ENCODE assay signal across 8 cellular contexts in genomic region chr17:28174352-28175046, GRCh38.
DNase-seq lines count a peak whose midpoint lies in the region; ATAC-seq and TF ChIP-seq lines count a peak whose summit lies in the region.

No MANE protein-coding gene starts in this region.

- peaks cover 35% of the 10 kb centered on the region for H3K36me3 Mint-ChIP-seq in CD8-positive, alpha-beta T cell
- H3K36me3 Mint-ChIP-seq in activated CD8-positive, alpha-beta T cell treated with anti-CD3 and anti-CD28 coated beads for 36 hours (ENCODE audit: low read depth) = peaks cover 5% of the 10 kb centered on the region

- H3K4me2 ChIP-seq in mesenchymal stem cell (ENCODE audit: low read length, poor library complexity, severe bottlenecking) = no peak overlapping the region

- peak in 1 of 7 experiments; percentile 2 for DNase-seq in CD8-positive, alpha-beta T cell
- DNase-seq in activated CD8-positive, alpha-beta T cell treated with anti-CD3 and anti-CD28 coated beads for 36 hours = peak; percentile 74
- DNase-seq in mesenchymal stem cell (peak; percentile 32), CD1c-positive myeloid dendritic cell (ENCODE audit: extremely low spot score) (no peak), cortex of kidney (lab: John Stamatoyannopoulos, UW) (no peak), upper lobe of right lung (no peak), NOMO-1 treated with DMSO at 0.1 percent for 48 hours (lab: John Stamatoyannopoulos, UW; ENCODE audit: unreplicated experiment) (no peak)

- H2BK15ac ChIP-seq in mesenchymal stem cell (ENCODE audit: low read depth, poor library complexity, severe bottlenecking) = no peak overlapping the region

- H3K4me3 ChIP-seq in CD8-positive, alpha-beta T cell (ENCODE audit: low read depth, low read length) = no peak overlapping the region
- no peak overlapping the region for H3K4me3 ChIP-seq in HUES6 (ENCODE audit: low read depth, low read length)
- no peak overlapping the region for H3K4me3 ChIP-seq in mesenchymal stem cell (ENCODE audit: insufficient read depth in 1 of 2, low read depth in 1 of 2, low read length in 2 of 2)
- H3K4me3 ChIP-seq in upper lobe of right lung = no peak overlapping the region

- no peak overlapping the region for H2BK5ac ChIP-seq in mesenchymal stem cell (ENCODE audit: low read depth, low read length, poor library complexity, severe bottlenecking)

- H3K9me3 Mint-ChIP-seq in CD8-positive, alpha-beta T cell = no peaks in the 10 kb centered on the region
- no peaks in the 10 kb centered on the region for H3K9me3 Mint-ChIP-seq in activated CD8-positive, alpha-beta T cell treated with anti-CD3 and anti-CD28 coated beads for 36 hours

- peaks cover 4% of the 10 kb centered on the region for H3K79me1 ChIP-seq in mesenchymal stem cell (replicated peaks; ENCODE audit: low read length, poor library complexity, severe bottlenecking)

- WGBS in mesenchymal stem cell = 30% methylated on average over 3 of the region's 5 CpGs

- TF ChIP-seq CTCF in CD8-positive, alpha-beta T cell (IDR thresholded peaks at IDR 0.05) = no peak
- TF ChIP-seq CTCF in activated CD8-positive, alpha-beta T cell treated with anti-CD3 and anti-CD28 coated beads for 36 hours (IDR thresholded peaks at IDR 0.05) = no peak
- TF ChIP-seq CTCF in upper lobe of right lung (IDR thresholded peaks at IDR 0.05) = no peak

- H3K27ac ChIP-seq in CD8-positive, alpha-beta T cell (ENCODE audit: low read depth, low read length) = no peak overlapping the region
- H3K27ac ChIP-seq in HUES6 (ENCODE audit: low read depth, low read length) (peak overlapping the region; percentile 82; the same call in 1 of the 2 replicates), mesenchymal stem cell (ENCODE audit: low read length, poor library complexity, severe bottlenecking) (peak overlapping the region; percentile 28), upper lobe of right lung (no peak overlapping the region)

- no peak overlapping the region for H4K91ac ChIP-seq in mesenchymal stem cell (ENCODE audit: low read length)

- H3K4ac ChIP-seq in mesenchymal stem cell (ENCODE audit: low read depth in 1 of 2, low read length in 2 of 2) = no peak overlapping the region

- CTCF ChIA-PET in CD8-positive, alpha-beta T cell (lab: Charles Lee) = no interaction called here
- CTCF ChIA-PET in activated CD8-positive, alpha-beta T cell treated with anti-CD3 and anti-CD28 coated beads for 36 hours (lab: Charles Lee) = interaction anchor here (0.6 to 0.7 kb wide), 2 partner anchors 47 to 59 kb away, joined by 3 read pairs; no protein-coding TSS in a partner anchor

- no peak overlapping the region for H4K8ac ChIP-seq in mesenchymal stem cell (ENCODE audit: low read length)

- no peak overlapping the region for H3K4me3 Mint-ChIP-seq in CD8-positive, alpha-beta T cell
- H3K4me3 Mint-ChIP-seq in activated CD8-positive, alpha-beta T cell treated with anti-CD3 and anti-CD28 coated beads for 36 hours = no peak overlapping the region

- H3K9ac ChIP-seq in HUES6 (ENCODE audit: low read length) (no peak overlapping the region), mesenchymal stem cell (ENCODE audit: low read length) (no peak overlapping the region)

- ATAC-seq in CD8-positive, alpha-beta T cell = peak; percentile 91
- ATAC-seq in activated CD8-positive, alpha-beta T cell treated with anti-CD3 and anti-CD28 coated beads for 36 hours = peak; percentile 75
- ATAC-seq in upper lobe of right lung = no peak

- no peak overlapping the region for H2BK12ac ChIP-seq in mesenchymal stem cell (ENCODE audit: low read length in 2 of 2)

- H3K36me3 ChIP-seq in CD8-positive, alpha-beta T cell (ENCODE audit: insufficient read depth, low read length) = no peaks in the 10 kb centered on the region
- peaks cover 13% of the 10 kb centered on the region for H3K36me3 ChIP-seq in HUES6 (ENCODE audit: control insufficient read depth, insufficient read depth, low read length)
- H3K36me3 ChIP-seq in mesenchymal stem cell (ENCODE audit: control insufficient read depth in 1 of 2, insufficient read depth in 2 of 2, low read depth in 1 of 2, low read length in 2 of 2) = peaks cover 0 to 58% of the 10 kb centered on the region in 2 experiments
- peaks cover 23% of the 10 kb centered on the region for H3K36me3 ChIP-seq in upper lobe of right lung

- H3K27ac Mint-ChIP-seq in CD8-positive, alpha-beta T cell = peak overlapping the region; percentile 13
- H3K27ac Mint-ChIP-seq in activated CD8-positive, alpha-beta T cell treated with anti-CD3 and anti-CD28 coated beads for 36 hours = peak overlapping the region; percentile 17

- no peak overlapping the region for H3K14ac ChIP-seq in mesenchymal stem cell (ENCODE audit: low read length in 2 of 2)

- no peaks in the 10 kb centered on the region for H3K9me3 ChIP-seq in CD8-positive, alpha-beta T cell (ENCODE audit: low read length)
- H3K9me3 ChIP-seq in HUES6 (ENCODE audit: control insufficient read depth, insufficient read depth, low read depth, low read length) (no peaks in the 10 kb centered on the region), mesenchymal stem cell (ENCODE audit: control insufficient read depth, low read length) (no peaks in the 10 kb centered on the region), upper lobe of right lung (no peaks in the 10 kb centered on the region)

- intact Hi-C loops in CD8-positive, alpha-beta T cell (cut with DNase I, micrococcal nuclease) = no loop called here
- intact Hi-C loops in activated CD8-positive, alpha-beta T cell treated with anti-CD3 and anti-CD28 coated beads for 36 hours (cut with micrococcal nuclease) = no loop called here
- intact Hi-C loops in upper lobe of right lung (cut with DNase I) = no loop called here

- POLR2A ChIA-PET in CD8-positive, alpha-beta T cell (lab: Charles Lee) = no interaction called here
- POLR2A ChIA-PET in activated CD8-positive, alpha-beta T cell treated with anti-CD3 and anti-CD28 coated beads for 36 hours (lab: Charles Lee) = no interaction called here

- peaks cover 23% of the 10 kb centered on the region for H3K4me1 Mint-ChIP-seq in CD8-positive, alpha-beta T cell (ENCODE audit: low read depth)
- H3K4me1 Mint-ChIP-seq in activated CD8-positive, alpha-beta T cell treated with anti-CD3 and anti-CD28 coated beads for 36 hours (ENCODE audit: low read depth) = peaks cover 18% of the 10 kb centered on the region

- no peaks in the 10 kb centered on the region for H3K27me3 ChIP-seq in CD8-positive, alpha-beta T cell (ENCODE audit: insufficient read depth, low read length)
- no peaks in the 10 kb centered on the region for H3K27me3 ChIP-seq in HUES6 (ENCODE audit: control insufficient read depth, insufficient read depth, low read length)
- no peaks in the 10 kb centered on the region for H3K27me3 ChIP-seq in mesenchymal stem cell (ENCODE audit: control insufficient read depth in 1 of 2, insufficient read depth in 1 of 2, low read length in 2 of 2)
- no peaks in the 10 kb centered on the region for H3K27me3 ChIP-seq in upper lobe of right lung

- H2AK5ac ChIP-seq in mesenchymal stem cell (ENCODE audit: low read length, severe bottlenecking) = peak overlapping the region; percentile 18

- no peak overlapping the region for H3K18ac ChIP-seq in mesenchymal stem cell (ENCODE audit: low read depth in 1 of 2, low read length in 2 of 2)

- H3K23ac ChIP-seq in mesenchymal stem cell (ENCODE audit: low read length in 2 of 2) = no peak overlapping the region

- no peaks in the 10 kb centered on the region for H3K27me3 Mint-ChIP-seq in CD8-positive, alpha-beta T cell (ENCODE audit: low read depth)
- H3K27me3 Mint-ChIP-seq in activated CD8-positive, alpha-beta T cell treated with anti-CD3 and anti-CD28 coated beads for 36 hours = no peaks in the 10 kb centered on the region

- no peak overlapping the region for H2AFZ ChIP-seq in mesenchymal stem cell (ENCODE audit: low read depth, low read length)

- peaks cover 13% of the 10 kb centered on the region for H3K4me1 ChIP-seq in CD8-positive, alpha-beta T cell (ENCODE audit: insufficient read depth, low read length)
- H3K4me1 ChIP-seq in HUES6 (ENCODE audit: control insufficient read depth, insufficient read depth, low read length) (peaks cover 39% of the 10 kb centered on the region), mesenchymal stem cell (ENCODE audit: control insufficient read depth, insufficient read depth, low read depth, low read length) (peaks cover 6% of the 10 kb centered on the region), upper lobe of right lung (no peaks in the 10 kb centered on the region)

- no peak overlapping the region for H2BK120ac ChIP-seq in mesenchymal stem cell (ENCODE audit: low read depth, low read length)

Comparison
In these comparisons a context has a peak if more than half of its experiments do, and no peak if none do; other contexts are left out.
1. DNase-seq: peak in activated CD8-positive, alpha-beta T cell treated with anti-CD3 and anti-CD28 coated beads for 36 hours (single experiment) and mesenchymal stem cell (single experiment); none in CD1c-positive myeloid dendritic cell (single experiment), cortex of kidney (single experiment), upper lobe of right lung (single experiment) and NOMO-1 treated with DMSO at 0.1 percent for 48 hours (single experiment).
2. H3K27ac ChIP-seq: peak in HUES6 (single experiment) and mesenchymal stem cell (single experiment); none in CD8-positive, alpha-beta T cell (single experiment) and upper lobe of right lung (single experiment).